16 cellular contexts compared by ENCODE assay signal in genomic region chr3:143252931-143253330, GRCh38.
"Had no signal": no experiment of that assay in that cellular context is flagged by ENCODE, and none has a peak within 500 bp of the region (broad histone marks: within the 10 kb centered on the region; RNA-seq: fewer than 3 reads in every experiment).

No MANE protein-coding gene starts in this region.

- H3K9me3 ChIP-seq: neutrophil, tibial artery had no signal

- DNase-seq: activated CD4-positive, alpha-beta memory T cell treated with anti-CD3 and anti-CD28 coated beads, Interleukin-2, amount 10 ng/mL, durations not matched to agents 7 days and 5 days; activated CD4-positive, alpha-beta T cell treated with anti-CD3 and anti-CD28 coated beads for 1 hour; activated naive CD8-positive, alpha-beta T cell treated with anti-CD3 and anti-CD28 coated beads, Interleukin-2, amount 10 ng/mL, durations not matched to agents 7 days and 5 days; activated T-cell treated with anti-CD3 and anti-CD28 coated beads, Interleukin-2, amount 50 U/mL, for 48 hours; aorta; effector CD8-positive, alpha-beta T cell; immature natural killer cell; naive thymus-derived CD8-positive, alpha-beta T cell; right cardiac atrium; spleen; stimulated activated CD4-positive, alpha-beta T cell treated with anti-CD3 and anti-CD28 coated beads, Interleukin-1b, Interleukin-23, amount 100 ng/mL, for 48 hours; tibial artery had no signal

- H3K36me3 ChIP-seq: cardiac muscle cell, neutrophil, spleen, tibial artery had no signal

- FAIRE-seq: colon had no signal

- H3K27ac ChIP-seq: cardiac muscle cell, neutrophil, spleen, tibial artery had no signal

- H3K27me3 ChIP-seq: cardiac muscle cell, neutrophil, spleen, tibial artery had no signal

- H3K4me3 ChIP-seq: cardiac muscle cell, lung, spleen, tibial artery had no signal

- H3K4me1 ChIP-seq: spleen, tibial artery had no signal
